Comparison of ENCODE assay signal across 8 cellular contexts in the genomic region with DNA sequence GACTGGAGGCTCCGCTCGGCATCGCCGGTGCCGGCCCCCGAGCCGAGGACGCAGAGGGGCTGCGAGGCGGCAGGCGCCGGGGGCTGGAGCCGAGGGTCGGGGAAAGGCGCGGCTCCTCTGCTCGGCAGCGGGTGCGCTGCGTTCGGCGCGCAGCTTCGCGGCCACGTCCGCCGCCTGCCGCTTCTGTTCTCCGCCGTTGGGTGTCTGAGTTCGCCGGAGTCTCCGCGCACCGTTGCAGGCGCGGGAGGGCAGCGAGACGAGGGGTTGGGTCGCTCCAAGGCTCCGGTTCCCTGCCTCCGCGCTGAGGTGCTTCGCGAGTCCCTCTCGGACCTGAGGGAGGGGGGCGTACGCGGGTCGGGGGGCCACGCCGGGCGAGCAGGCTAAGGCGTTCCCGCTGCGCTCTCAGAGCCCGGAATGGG. TPM values are rescaled to one million over a fixed set of nuclear protein-coding genes. Genes with fewer than 3 reads are reported as not detected.
DNase-seq lines count a peak whose midpoint lies in the region; ATAC-seq and TF ChIP-seq lines count a peak whose summit lies in the region.

No MANE protein-coding gene starts in this region.

- H3K9ac ChIP-seq in HUES64 (ENCODE audit: low read depth, low read length) = peak overlapping the region; percentile 70

- peak overlapping the region; percentile 81 for H3K4me2 ChIP-seq in osteoblast (ENCODE audit: insufficient read depth, low read length)

- H4K20me1 ChIP-seq in osteoblast (ENCODE audit: insufficient read depth, low read length) = no peaks in the 10 kb centered on the region

- no peaks in the 10 kb centered on the region for H3K36me3 ChIP-seq in HUES64 (ENCODE audit: insufficient read depth, low read length)
- H3K36me3 ChIP-seq in osteoblast (ENCODE audit: insufficient read depth, low read length) = no peaks in the 10 kb centered on the region

- H3K27ac ChIP-seq in HUES64 (ENCODE audit: low read depth, low read length) (peak overlapping the region; percentile 74; the same call in 1 of the 2 replicates), osteoblast (ENCODE audit: low read depth, low read length) (no peak overlapping the region)

- H3K79me2 ChIP-seq in osteoblast (ENCODE audit: insufficient read depth, low read length) = no peaks in the 10 kb centered on the region

- H3K4me3 ChIP-seq in HUES64 (ENCODE audit: low read length) = peak overlapping the region; percentile 75
- H3K4me3 ChIP-seq in fibroblast of villous mesenchyme (ENCODE audit: low read depth, low read length) = peak overlapping the region; percentile 76
- peak overlapping the region; percentile 74 for H3K4me3 ChIP-seq in osteoblast (ENCODE audit: insufficient read depth, low read length)

- under 1% methylated on average over 54 of the region's 58 CpGs for WGBS in HUES64

- H3K27me3 ChIP-seq in HUES64 (ENCODE audit: insufficient read depth, low read length) = peaks cover 72% of the 10 kb centered on the region
- H3K27me3 ChIP-seq in osteoblast (ENCODE audit: insufficient read depth, low read length) = peaks cover 19% of the 10 kb centered on the region

- TF ChIP-seq CTCF in fibroblast of villous mesenchyme (IDR thresholded peaks at IDR 0.05; ENCODE audit: insufficient read depth, low read depth, low read length) (no peak), osteoblast (IDR thresholded peaks at IDR 0.05; ENCODE audit: extremely low read depth, low read depth, low read length) (no peak)

- H2AFZ ChIP-seq in osteoblast (ENCODE audit: low read length) = peak overlapping the region; percentile 59

- DNase-seq in AG08396 (ENCODE audit: low spot score) (peak; percentile 67), fibroblast of villous mesenchyme (ENCODE audit: low read depth) (peak; percentile 45), osteoblast (ENCODE audit: insufficient read length, low spot score, missing footprints) (peak; percentile 93), AML-193 (lab: John Stamatoyannopoulos, UW) (no peak), NCI-H2081 treated with DMSO at 0.1 percent for 48 hours (lab: John Stamatoyannopoulos, UW) (no peak)
- DNase-seq in activated T-cell treated with anti-CD3 and anti-CD28 coated beads, Interleukin-2, amount 50 U/mL, for 1 hour = peak; percentile 47

- no peaks in the 10 kb centered on the region for H3K9me3 ChIP-seq in HUES64 (ENCODE audit: insufficient read depth, low read depth, low read length)
- H3K9me3 ChIP-seq in osteoblast (ENCODE audit: low read depth, low read length) = no peaks in the 10 kb centered on the region

- ATAC-seq in GM19324 (IDR thresholded peaks at IDR 0.05; ENCODE audit: low FRiP score, unreplicated experiment) = no peak

- H3K4me1 ChIP-seq in HUES64 (ENCODE audit: insufficient read depth, low read length) (peaks cover 32% of the 10 kb centered on the region), osteoblast (ENCODE audit: insufficient read depth, low read length) (no peaks in the 10 kb centered on the region)

RNA-seq across cellular contexts. Expression of gene MN1, which starts 0.3 kb away (rescaled TPM):
- 11.3 TPM for polyA plus RNA-seq in HUES64 (2013, experiment 1 of 2)
- 14.9 TPM for polyA plus RNA-seq in HUES64 (2013, experiment 2 of 2)
- total RNA-seq in fibroblast of villous mesenchyme (0.86 and 3.9 TPM in 2 replicates), osteoblast (4.7 and 6.2 TPM in 2 replicates)

Comparison
In these comparisons a context has a peak if more than half of its experiments do, and no peak if none do; other contexts are left out.
1. DNase-seq: peak in AG08396 (single experiment), activated T-cell treated with anti-CD3 and anti-CD28 coated beads, Interleukin-2, amount 50 U/mL, for 1 hour (single experiment), fibroblast of villous mesenchyme (single experiment) and osteoblast (single experiment); none in AML-193 (0 of 2) and NCI-H2081 treated with DMSO at 0.1 percent for 48 hours (single experiment).
2. Peak in every context shown above with its lines, with median percentiles within 50 percentile points of each other: H3K4me3 ChIP-seq.